Comparison of ENCODE assay signal across 22 cellular contexts in the genomic region with DNA sequence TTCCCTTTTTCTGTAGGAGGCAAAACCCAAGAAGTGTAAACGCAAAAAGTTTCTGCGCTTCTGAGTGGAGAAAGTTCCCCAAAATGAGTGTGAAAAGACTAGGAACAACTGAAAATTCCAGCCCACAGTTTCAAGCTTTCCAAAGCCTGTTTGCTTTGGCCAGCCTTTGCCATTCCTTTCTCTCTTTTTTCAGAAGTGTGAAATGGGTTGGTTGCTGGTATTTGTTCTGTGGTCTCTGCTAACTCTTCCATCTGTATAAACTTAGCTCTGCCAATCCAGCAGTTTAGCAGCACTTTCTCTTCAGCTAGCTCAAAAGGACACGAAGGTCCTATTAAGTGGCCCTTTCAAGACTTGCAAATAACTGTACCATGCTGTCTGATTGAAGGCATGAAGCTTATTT.
DNase-seq lines count a peak whose midpoint lies in the region; ATAC-seq and TF ChIP-seq lines count a peak whose summit lies in the region.
"Had no signal": no experiment of that assay in that cellular context is flagged by ENCODE, and none has a peak within 500 bp of the region (broad histone marks: within the 10 kb centered on the region; RNA-seq: fewer than 3 reads in every experiment).

No MANE protein-coding gene starts in this region.

- no peaks in the 10 kb centered on the region for H3K4me1 Mint-ChIP-seq in endothelial cell (ENCODE audit: unreplicated experiment)

- no peaks in the 10 kb centered on the region for H3K9me3 Mint-ChIP-seq in endothelial cell (ENCODE audit: unreplicated experiment)
- H3K9me3 Mint-ChIP-seq: activated T-helper 1 cell treated with anti-CD3 and anti-CD28 coated beads, Interleukin-12 subunit alpha, Interleukin-12 subunit beta, Interleukin-2, Interleukin-4 antibody, amounts not matched to agents 30 ng/mL and 10 ng/mL and 1 ng/mL, durations not matched to agents 14 hours and 24 hours and 36 hours had no signal

- DNase-seq in brain pericyte (ENCODE audit: low read depth, low spot score): peak; percentile 10
- peak; percentile 32 for DNase-seq in left kidney (ENCODE audit: low read depth, low spot score)
- DNase-seq in testis: peak; percentile 21
- DNase-seq in NCI-H2107 treated with DMSO at 0.1 percent for 48 hours (lab: John Stamatoyannopoulos, UW; ENCODE audit: unreplicated experiment): no peak
- no peak for DNase-seq in GOT3 (lab: John Stamatoyannopoulos, UW)
- DNase-seq in endothelial cell (ENCODE audit: low spot score): no peak
- DNase-seq: activated CD8-positive, alpha-beta memory T cell treated with anti-CD3 and anti-CD28 coated beads for 24 hours; adrenal gland; dermis blood vessel endothelial cell; erythroblast; head of caudate nucleus; MV-4-11; NCI-H2107; NCI-H748 treated with DMSO at 0.1 percent for 48 hours; ovary; SW 1271; trophoblast cell; WERI-Rb-1 had no signal

- intact Hi-C loops in testis (cut with DNase I; ENCODE audit: low total_unique reads): no loop called here

- H4K20me1 ChIP-seq in KMS-11 (ENCODE audit: insufficient read depth): no peaks in the 10 kb centered on the region
- H4K20me1 ChIP-seq: BLaER1 had no signal

- H3K27ac ChIP-seq in KMS-11 (no peak overlapping the region), testis (peak overlapping the region in 1 of 2 donors; percentile 34)
- H3K27ac ChIP-seq: adrenal gland, BLaER1, ovary, WERI-Rb-1 had no signal

- peaks cover 19% of the 10 kb centered on the region for H3K4me1 ChIP-seq in KMS-11 (ENCODE audit: low read depth, poor library complexity, severe bottlenecking)
- H3K4me1 ChIP-seq in testis: peaks cover 4% of the 10 kb centered on the region
- H3K4me1 ChIP-seq: adrenal gland, BLaER1 had no signal

- TF ChIP-seq POLR2A in testis (IDR thresholded peaks at IDR 0.05): no peak

- no peak overlapping the region for H3K9ac ChIP-seq in KMS-11
- H3K9ac ChIP-seq: BLaER1 had no signal

- H3K9me3 ChIP-seq in testis: no peaks in the 10 kb centered on the region
- H3K9me3 ChIP-seq: adrenal gland, BLaER1, ovary had no signal

- H3K4me2 ChIP-seq in KMS-11: 0 out of 2 replicates have a peak overlapping the region, but pooled peaks have one; percentile 2
- H3K4me2 ChIP-seq: BLaER1 had no signal

- no peaks in the 10 kb centered on the region for H3K79me2 ChIP-seq in KMS-11 (ENCODE audit: insufficient read depth, low read depth)

- TF ChIP-seq CTCF in KMS-11 (conservative IDR thresholded peaks at IDR 0.05; ENCODE audit: low read depth, low read length): no peak
- no peak for TF ChIP-seq CTCF in testis (IDR thresholded peaks at IDR 0.05)
- TF ChIP-seq CTCF in endothelial cell (IDR thresholded peaks at IDR 0.05; ENCODE audit: unreplicated experiment): no peak

- H3K4me3 Mint-ChIP-seq in endothelial cell (ENCODE audit: unreplicated experiment): no peak overlapping the region
- H3K4me3 Mint-ChIP-seq: activated T-helper 1 cell treated with anti-CD3 and anti-CD28 coated beads, Interleukin-12 subunit alpha, Interleukin-12 subunit beta, Interleukin-2, Interleukin-4 antibody, amounts not matched to agents 30 ng/mL and 10 ng/mL and 1 ng/mL, durations not matched to agents 14 hours and 24 hours and 36 hours had no signal

- H3K27me3 Mint-ChIP-seq in endothelial cell (ENCODE audit: unreplicated experiment): peaks cover 3% of the 10 kb centered on the region

- H3K4me3 ChIP-seq in KMS-11 (IDR thresholded peaks at IDR 0.05; ENCODE audit: insufficient read depth, low read depth, low read length): no peak overlapping the region
- no peak overlapping the region for H3K4me3 ChIP-seq in testis
- H3K4me3 ChIP-seq: adrenal gland, BLaER1, ovary had no signal

- H3K36me3 Mint-ChIP-seq in endothelial cell (ENCODE audit: low read depth, unreplicated experiment): no peaks in the 10 kb centered on the region

- no peaks in the 10 kb centered on the region for H3K27me3 ChIP-seq in KMS-11 (ENCODE audit: insufficient read depth, low read depth)
- H3K27me3 ChIP-seq in testis: no peaks in the 10 kb centered on the region
- H3K27me3 ChIP-seq: adrenal gland, BLaER1, ovary had no signal

- H2AFZ ChIP-seq in KMS-11 (ENCODE audit: low read depth): no peak overlapping the region

- 51 to 58% methylated on average over 3 of the region's 3 CpGs for WGBS in testis, 2 donors

- ATAC-seq in GM21390 (IDR thresholded peaks at IDR 0.05; ENCODE audit: unreplicated experiment): no peak

- no peak overlapping the region for H3K27ac Mint-ChIP-seq in endothelial cell (ENCODE audit: unreplicated experiment)
- H3K27ac Mint-ChIP-seq: activated T-helper 1 cell treated with anti-CD3 and anti-CD28 coated beads, Interleukin-12 subunit alpha, Interleukin-12 subunit beta, Interleukin-2, Interleukin-4 antibody, amounts not matched to agents 30 ng/mL and 10 ng/mL and 1 ng/mL, durations not matched to agents 14 hours and 24 hours and 36 hours had no signal

- no peaks in the 10 kb centered on the region for H3K36me3 ChIP-seq in KMS-11 (ENCODE audit: insufficient read depth)
- no peaks in the 10 kb centered on the region for H3K36me3 ChIP-seq in testis (ENCODE audit: low read depth, missing control alignments)
- H3K36me3 ChIP-seq: adrenal gland, BLaER1, ovary, WERI-Rb-1 had no signal

Comparison
In these comparisons a context has a peak if more than half of its experiments do, and no peak if none do; other contexts are left out.
1. DNase-seq: peak in brain pericyte (single experiment), left kidney (single experiment) and testis (single experiment); none in NCI-H2107 treated with DMSO at 0.1 percent for 48 hours (single experiment), GOT3 (single experiment) and endothelial cell (single experiment).